37 cellular contexts compared by ENCODE assay signal in genomic region chrX:96919672-96920071, GRCh38.
"Had no signal": no experiment of that assay in that cellular context is flagged by ENCODE, and none has a peak within 500 bp of the region (broad histone marks: within the 10 kb centered on the region; RNA-seq: fewer than 3 reads in every experiment).

No MANE protein-coding gene starts in this region.

- H3K4me1 ChIP-seq: ascending aorta had no signal

- H3K4me1 Mint-ChIP-seq: activated B cell treated with CpG ODN at 0.5 μM for 24 hours; activated CD4-positive, alpha-beta T cell treated with anti-CD3 and anti-CD28 coated beads, Interleukin-2, amount 10 ng/mL, durations not matched to agents 24 days and 14 days; activated naive CD4-positive, alpha-beta T cell treated with anti-CD3 and anti-CD28 coated beads, Interleukin-2, amount 10 ng/mL, durations not matched to agents 7 days and 5 days; activated naive CD4-positive, alpha-beta T cell treated with anti-CD3 and anti-CD28 coated beads, Interleukin-2, amount 50 U/mL, for 24 hours; activated naive CD8-positive, alpha-beta T cell treated with anti-CD3 and anti-CD28 coated beads, Interleukin-2, amount 10 ng/mL, durations not matched to agents 7 days and 5 days; brain; central memory CD8-positive, alpha-beta T cell had no signal

- H3K9me3 ChIP-seq: ascending aorta had no signal

- H3K27me3 ChIP-seq: ascending aorta, cardiac muscle cell had no signal

- H3K36me3 ChIP-seq: ascending aorta, cardiac muscle cell had no signal

- H3K9me3 Mint-ChIP-seq: activated B cell treated with CpG ODN at 0.5 μM for 24 hours; activated CD4-positive, alpha-beta memory T cell treated with anti-CD3 and anti-CD28 coated beads for 36 hours; activated CD4-positive, alpha-beta T cell treated with anti-CD3 and anti-CD28 coated beads, Interleukin-2, amount 10 ng/mL, durations not matched to agents 24 days and 14 days; activated naive CD4-positive, alpha-beta T cell treated with anti-CD3 and anti-CD28 coated beads, Interleukin-2, amount 10 ng/mL, durations not matched to agents 7 days and 5 days; activated naive CD4-positive, alpha-beta T cell treated with anti-CD3 and anti-CD28 coated beads, Interleukin-2, amount 50 U/mL, for 24 hours; activated naive CD8-positive, alpha-beta T cell treated with anti-CD3 and anti-CD28 coated beads, Interleukin-2, amount 10 ng/mL, durations not matched to agents 7 days and 5 days; activated naive CD8-positive, alpha-beta T cell treated with anti-CD3 and anti-CD28 coated beads, Interleukin-2, amount 50 U/mL, for 24 hours; activated T-cell treated with anti-CD3 and anti-CD28 coated beads, Interleukin-2, amount 50 U/mL, for 4 hours; activated T-helper 2 cell treated with anti-CD3 and anti-CD28 coated beads, Interferon-gamma antibody, Interleukin-2, Interleukin-4, amounts not matched to agents 10 μg/mL and 5 μg/mL and 100 μg/mL, durations not matched to agents 14 hours and 24 hours and 36 hours; brain; central memory CD8-positive, alpha-beta T cell; T-helper 1 cell treated with Interleukin-12 subunit alpha and Interleukin-12 subunit beta and Interleukin-4 antibody, amounts not matched to agents 30 μg/mL and 1 μg/mL, for 36 hours; T-helper 2 cell treated with Interferon-gamma antibody and Interleukin-4, amounts not matched to agents 5 μg/mL and 100 μg/mL, for 36 hours had no signal

- H3K36me3 Mint-ChIP-seq: brain had no signal

- H3K27ac Mint-ChIP-seq: activated B cell treated with CpG ODN at 0.5 μM for 24 hours; activated CD4-positive, alpha-beta memory T cell treated with anti-CD3 and anti-CD28 coated beads for 36 hours; activated CD4-positive, alpha-beta T cell treated with anti-CD3 and anti-CD28 coated beads, Interleukin-2, amount 10 ng/mL, durations not matched to agents 24 days and 14 days; activated CD8-positive, alpha-beta T cell treated with anti-CD3 and anti-CD28 coated beads for 36 hours; activated naive CD4-positive, alpha-beta T cell treated with anti-CD3 and anti-CD28 coated beads, Interleukin-2, amount 10 ng/mL, durations not matched to agents 7 days and 5 days; activated naive CD4-positive, alpha-beta T cell treated with anti-CD3 and anti-CD28 coated beads, Interleukin-2, amount 50 U/mL, for 24 hours; activated naive CD8-positive, alpha-beta T cell; activated naive CD8-positive, alpha-beta T cell treated with anti-CD3 and anti-CD28 coated beads, Interleukin-2, amount 10 ng/mL, durations not matched to agents 7 days and 5 days; activated naive CD8-positive, alpha-beta T cell treated with anti-CD3 and anti-CD28 coated beads, Interleukin-2, amount 50 U/mL, for 24 hours; activated T-helper 2 cell treated with anti-CD3 and anti-CD28 coated beads, Interferon-gamma antibody, Interleukin-2, Interleukin-4, amounts not matched to agents 10 μg/mL and 5 μg/mL and 100 μg/mL, durations not matched to agents 14 hours and 24 hours and 36 hours; brain; T-helper 1 cell treated with Interleukin-12 subunit alpha and Interleukin-12 subunit beta and Interleukin-4 antibody, amounts not matched to agents 30 μg/mL and 1 μg/mL, for 36 hours; T-helper 2 cell treated with Interferon-gamma antibody and Interleukin-4, amounts not matched to agents 5 μg/mL and 100 μg/mL, for 36 hours had no signal

- H3K4me3 Mint-ChIP-seq: activated B cell treated with CpG ODN at 0.5 μM for 24 hours; activated CD4-positive, alpha-beta memory T cell treated with anti-CD3 and anti-CD28 coated beads for 36 hours; activated CD4-positive, alpha-beta T cell treated with anti-CD3 and anti-CD28 coated beads, Interleukin-2, amount 10 ng/mL, durations not matched to agents 24 days and 14 days; activated CD8-positive, alpha-beta T cell treated with anti-CD3 and anti-CD28 coated beads for 36 hours; activated naive CD4-positive, alpha-beta T cell treated with anti-CD3 and anti-CD28 coated beads, Interleukin-2, amount 10 ng/mL, durations not matched to agents 7 days and 5 days; activated naive CD4-positive, alpha-beta T cell treated with anti-CD3 and anti-CD28 coated beads, Interleukin-2, amount 50 U/mL, for 24 hours; activated naive CD8-positive, alpha-beta T cell; activated naive CD8-positive, alpha-beta T cell treated with anti-CD3 and anti-CD28 coated beads, Interleukin-2, amount 10 ng/mL, durations not matched to agents 7 days and 5 days; activated naive CD8-positive, alpha-beta T cell treated with anti-CD3 and anti-CD28 coated beads, Interleukin-2, amount 50 U/mL, for 24 hours; activated T-cell treated with anti-CD3 and anti-CD28 coated beads, Interleukin-2, amount 50 U/mL, for 4 hours; brain; central memory CD8-positive, alpha-beta T cell; T-helper 1 cell treated with Interleukin-12 subunit alpha and Interleukin-12 subunit beta and Interleukin-4 antibody, amounts not matched to agents 30 μg/mL and 1 μg/mL, for 36 hours; T-helper 2 cell treated with Interferon-gamma antibody and Interleukin-4, amounts not matched to agents 5 μg/mL and 100 μg/mL, for 36 hours had no signal

- FAIRE-seq: bronchial epithelial cell, TTC549 had no signal

- H3K27ac ChIP-seq: ascending aorta, cardiac muscle cell, VCaP had no signal

- ATAC-seq: activated CD8-positive, alpha-beta T cell treated with anti-CD3 and anti-CD28 coated beads for 36 hours; activated naive CD8-positive, alpha-beta T cell treated with anti-CD3 and anti-CD28 coated beads, Interleukin-2, amount 50 U/mL, for 24 hours; activated T-cell treated with anti-CD3 and anti-CD28 coated beads, Interleukin-2, amount 50 U/mL, for 4 hours had no signal

- DNase-seq: activated B cell treated with CpG ODN at 0.5 μM for 24 hours; activated CD4-positive, alpha-beta memory T cell treated with anti-CD3 and anti-CD28 coated beads for 36 hours; activated CD4-positive, alpha-beta T cell treated with anti-CD3 and anti-CD28 coated beads for 4 hours; activated CD4-positive, alpha-beta T cell treated with anti-CD3 and anti-CD28 coated beads, Interleukin-2, amount 10 ng/mL, durations not matched to agents 24 days and 14 days; activated CD4-positive, alpha-beta T cell treated with anti-CD3 and anti-CD28 coated beads, Interleukin-2, amount 50 U/mL, for 1 hour; activated CD4-positive, alpha-beta T cell treated with anti-CD3 and anti-CD28 coated beads, Interleukin-2, amount 50 U/mL, for 4 hours; activated CD4-positive, CD25-positive, alpha-beta regulatory T cell treated with anti-CD3 and anti-CD28 coated beads, Interleukin-2, amount 50 U/mL, for 72 hours; activated CD8-positive, alpha-beta memory T cell treated with anti-CD3 and anti-CD28 coated beads, Interleukin-2, amount 50 U/mL, for 4 hours; activated CD8-positive, alpha-beta T cell treated with anti-CD3 and anti-CD28 coated beads for 36 hours; activated effector memory CD4-positive, alpha-beta T cell treated with Interleukin-2 at 50 U/mL for 16 hours; activated gamma-delta T cell; activated naive CD4-positive, alpha-beta T cell treated with anti-CD3 and anti-CD28 coated beads, Interleukin-2, amount 10 ng/mL, durations not matched to agents 7 days and 5 days; activated naive CD4-positive, alpha-beta T cell treated with Interleukin-2 at 50 U/mL for 16 hours; activated naive CD8-positive, alpha-beta T cell treated with anti-CD3 and anti-CD28 coated beads, Interleukin-2, amount 10 ng/mL, durations not matched to agents 7 days and 5 days; activated naive CD8-positive, alpha-beta T cell treated with anti-CD3 and anti-CD28 coated beads, Interleukin-2, amount 50 U/mL, for 24 hours; activated T-cell treated with anti-CD3 and anti-CD28 coated beads for 4 hours; activated T-cell treated with anti-CD3 and anti-CD28 coated beads, Interleukin-2, amount 50 U/mL, for 1 hour; activated T-cell treated with anti-CD3 and anti-CD28 coated beads, Interleukin-2, amount 50 U/mL, for 4 hours; amygdala; anterior cingulate cortex; caudate nucleus; cerebellar nuclear complex; T-helper 1 cell; T-helper 2 cell; T-helper 9 cell had no signal

- H3K27me3 Mint-ChIP-seq: activated B cell treated with CpG ODN at 0.5 μM for 24 hours; activated CD4-positive, alpha-beta memory T cell treated with anti-CD3 and anti-CD28 coated beads for 36 hours; activated CD4-positive, alpha-beta T cell treated with anti-CD3 and anti-CD28 coated beads, Interleukin-2, amount 10 ng/mL, durations not matched to agents 24 days and 14 days; activated CD8-positive, alpha-beta T cell treated with anti-CD3 and anti-CD28 coated beads for 36 hours; activated naive CD4-positive, alpha-beta T cell treated with anti-CD3 and anti-CD28 coated beads, Interleukin-2, amount 10 ng/mL, durations not matched to agents 7 days and 5 days; activated naive CD4-positive, alpha-beta T cell treated with anti-CD3 and anti-CD28 coated beads, Interleukin-2, amount 50 U/mL, for 24 hours; activated naive CD8-positive, alpha-beta T cell; activated naive CD8-positive, alpha-beta T cell treated with anti-CD3 and anti-CD28 coated beads, Interleukin-2, amount 10 ng/mL, durations not matched to agents 7 days and 5 days; activated naive CD8-positive, alpha-beta T cell treated with anti-CD3 and anti-CD28 coated beads, Interleukin-2, amount 50 U/mL, for 24 hours; brain; central memory CD8-positive, alpha-beta T cell had no signal

- H3K4me3 ChIP-seq: ascending aorta, cardiac muscle cell had no signal
